Comparison of ENCODE assay signal across 18 cellular contexts in genomic region chr14:54438703-54439102, GRCh38. TPM values are rescaled to one million over a fixed set of nuclear protein-coding genes. Genes with fewer than 3 reads are reported as not detected.
DNase-seq lines count a peak whose midpoint lies in the region; ATAC-seq, FAIRE-seq and TF ChIP-seq lines count a peak whose summit lies in the region.
"Had no signal": no experiment of that assay in that cellular context is flagged by ENCODE, and none has a peak within 500 bp of the region (broad histone marks: within the 10 kb centered on the region; RNA-seq: fewer than 3 reads in every experiment).

No MANE protein-coding gene starts in this region.

- H4K5ac ChIP-seq in H1 (ENCODE audit: insufficient read length, low read depth, low read length), result no peak overlapping the region

- H4K91ac ChIP-seq in H1 (replicated peaks; ENCODE audit: insufficient read length, low read length), result no peak overlapping the region

- DNase-seq in activated T-cell treated with anti-CD3 and anti-CD28 coated beads, Interleukin-2, amount 50 U/mL, for 72 hours, result no peak
- DNase-seq in activated T-cell treated with anti-CD3 and anti-CD28 coated beads, Interleukin-2, amount 50 U/mL, for 4 hours, result no peak
- DNase-seq in OCI-LY7 (ENCODE audit: low spot score) (no peak), H1 (ENCODE audit: low read depth in 1 of 2, low spot score in 2 of 2) (no peak), progenitor cell of endocrine pancreas (ENCODE audit: low spot score, unreplicated experiment) (no peak), brain microvascular endothelial cell (no peak), glomerular visceral epithelial cell (ENCODE audit: extremely low spot score) (no peak)
- DNase-seq in activated naive CD4-positive, alpha-beta T cell treated with anti-CD3 and anti-CD28 coated beads, Interleukin-2, amount 10 ng/mL, durations not matched to agents 7 days and 5 days, result no peak
- DNase-seq: activated CD4-positive, alpha-beta T cell treated with anti-CD3 and anti-CD28 coated beads, Interleukin-2, amount 50 U/mL, for 1 hour; dorsolateral prefrontal cortex; NCI-H1417; NCI-H446 treated with DMSO at 0.1 percent for 48 hours; nucleus accumbens; stimulated activated naive B cell treated with anti-CD40 and anti-IgM and Interleukin-4, amounts not matched to agents 10 μg/mL and 1 μg/mL and 100 μg/mL, for 72 hours; T-cell had no signal

- H3K23me2 ChIP-seq in H1 (ENCODE audit: low read depth, low read length), result no peaks in the 10 kb centered on the region; the same call in 1 of the 2 replicates

- no peak overlapping the region for H2AFZ ChIP-seq in OCI-LY7 (ENCODE audit: low read length)
- H2AFZ ChIP-seq in H1 (ENCODE audit: low read length), result no peak overlapping the region

- H2BK120ac ChIP-seq in H1 (replicated peaks; ENCODE audit: low read depth, low read length), result no peak overlapping the region

- intact Hi-C loops in OCI-LY7 (cut with micrococcal nuclease; ENCODE audit: unreplicated experiment), result no loop called here

- H2BK20ac ChIP-seq in H1 (ENCODE audit: low read length), result no peak overlapping the region

- peak overlapping the region; percentile 25 to 52 for H3K4me3 Mint-ChIP-seq in activated T-cell treated with anti-CD3 and anti-CD28 coated beads, Interleukin-2, amount 50 U/mL, for 72 hours
- no peak overlapping the region for H3K4me3 Mint-ChIP-seq in activated T-cell treated with anti-CD3 and anti-CD28 coated beads, Interleukin-2, amount 50 U/mL, for 4 hours
- H3K4me3 Mint-ChIP-seq in progenitor cell of endocrine pancreas (ENCODE audit: low read depth), result peak overlapping the region; percentile 32
- no peak overlapping the region for H3K4me3 Mint-ChIP-seq in activated naive CD4-positive, alpha-beta T cell treated with anti-CD3 and anti-CD28 coated beads, Interleukin-2, amount 10 ng/mL, durations not matched to agents 7 days and 5 days

- no peak for FAIRE-seq in H1 (lab: Jason Lieb, UNC)
- FAIRE-seq: RCC 7860 had no signal

- TF ChIP-seq POLR2A in H1 (IDR thresholded peaks at IDR 0.05; ENCODE audit: control extremely low read depth in 1 of 2, low read depth in 2 of 2, low read length in 2 of 2), result no peak

- peaks cover 53% of the 10 kb centered on the region for H4K20me1 ChIP-seq in OCI-LY7 (ENCODE audit: insufficient read depth, low read length)
- peaks cover 2% of the 10 kb centered on the region in 2 experiments for H4K20me1 ChIP-seq in H1 (replicated peaks in 1 of 2; ENCODE audit: control insufficient read depth in 1 of 2, insufficient read depth in 2 of 2, low read length in 2 of 2)

- no peak overlapping the region for H3K4ac ChIP-seq in H1 (replicated peaks; ENCODE audit: insufficient read length, low read depth, low read length)

- no peak overlapping the region for H2AK5ac ChIP-seq in H1 (ENCODE audit: low read depth, low read length)

- H3K9me2 ChIP-seq in OCI-LY7 (ENCODE audit: insufficient read depth, low read length), result no peaks in the 10 kb centered on the region

- no peak for TF ChIP-seq EP300 in H1 (IDR thresholded peaks at IDR 0.05; ENCODE audit: borderline replicate concordance in 1 of 2, low read depth in 2 of 2, low read length in 2 of 2)

- H3K14ac ChIP-seq in H1 (ENCODE audit: insufficient read length), result no peak overlapping the region

- TF ChIP-seq CTCF in OCI-LY7 (conservative IDR thresholded peaks at IDR 0.05; ENCODE audit: low read length) (no peak), H1 (IDR thresholded peaks at IDR 0.05; ENCODE audit: control extremely low read depth in 1 of 3, insufficient read depth in 1 of 3, low read depth in 1 of 3, low read length in 3 of 3) (no peak), progenitor cell of endocrine pancreas (IDR thresholded peaks at IDR 0.05; ENCODE audit: unreplicated experiment) (no peak), brain microvascular endothelial cell (IDR thresholded peaks at IDR 0.05; ENCODE audit: low read depth, low read length, missing control alignments) (no peak)

- H3K36me3 Mint-ChIP-seq in activated T-cell treated with anti-CD3 and anti-CD28 coated beads, Interleukin-2, amount 50 U/mL, for 72 hours (ENCODE audit: insufficient read depth in 2 of 2), result peaks cover 3 to 12% of the 10 kb centered on the region in 2 donors
- peaks cover 33% of the 10 kb centered on the region for H3K36me3 Mint-ChIP-seq in activated T-cell treated with anti-CD3 and anti-CD28 coated beads, Interleukin-2, amount 50 U/mL, for 4 hours (ENCODE audit: insufficient read depth)
- H3K36me3 Mint-ChIP-seq in progenitor cell of endocrine pancreas (ENCODE audit: insufficient read depth), result peaks cover 2% of the 10 kb centered on the region
- H3K36me3 Mint-ChIP-seq in activated naive CD4-positive, alpha-beta T cell treated with anti-CD3 and anti-CD28 coated beads, Interleukin-2, amount 10 ng/mL, durations not matched to agents 7 days and 5 days, result peaks cover 33% of the 10 kb centered on the region

- 72% methylated on average over 4 of the region's 4 CpGs; no CpG with 5 or more reads in 1 of the 2 experiments for WGBS in H1 (ENCODE audit: extremely low coverage in 1 of 2, insufficient coverage in 1 of 2, insufficient read length in 1 of 2, insufficient replicate concordance in 2 of 2, low coverage in 1 of 2, low lambda C conversion rate in 2 of 2, missing lambda C conversion rate in 1 of 2), 2 experiments

- no peak overlapping the region for H3K23ac ChIP-seq in H1 (ENCODE audit: insufficient read length)

- H3K27ac ChIP-seq in OCI-LY7 (ENCODE audit: low read depth, low read length, poor library complexity, severe bottlenecking) (no peak overlapping the region), H1 (ENCODE audit: low read depth, low read length) (no peak overlapping the region), brain microvascular endothelial cell (no peak overlapping the region)
- H3K27ac ChIP-seq: ascending aorta, dorsolateral prefrontal cortex, vagina had no signal

- H4K8ac ChIP-seq in H1 (ENCODE audit: extremely low read depth, insufficient read depth, low read length), result no peak overlapping the region

- no peak overlapping the region for H2BK5ac ChIP-seq in H1 (ENCODE audit: low read depth, low read length)

- in situ Hi-C loops in brain microvascular endothelial cell (cut with HindIII; ENCODE audit: low pct_ligation_motif_present, low sequenced_read_pairs), result no loop called here

- H3K9me3 ChIP-seq in OCI-LY7 (ENCODE audit: low read length) (no peaks in the 10 kb centered on the region), H1 (ENCODE audit: insufficient read depth in 2 of 2, low read depth in 1 of 2, low read length in 1 of 2) (no peaks in the 10 kb centered on the region)
- H3K9me3 ChIP-seq: ascending aorta, vagina had no signal

- CTCF ChIA-PET in OCI-LY7 (lab: Charles Lee; ENCODE audit: unreplicated experiment), result no interaction called here
- CTCF ChIA-PET in H1 (lab: Charles Lee; ENCODE audit: partially characterized antibody), result interaction anchor here (0.7 to 2.5 kb wide), 6 partner anchors 15 to 274 kb away, joined by 3 to 7 read pairs (median 4); partner anchors contain the start of gene CDKN3
- CTCF ChIA-PET in activated naive CD4-positive, alpha-beta T cell treated with anti-CD3 and anti-CD28 coated beads, Interleukin-2, amount 10 ng/mL, durations not matched to agents 7 days and 5 days (lab: Charles Lee), result no interaction called here

- H3K36me3 ChIP-seq in OCI-LY7 (ENCODE audit: insufficient read depth, low read length) (peaks cover 58% of the 10 kb centered on the region), H1 (ENCODE audit: control insufficient read depth in 2 of 4, insufficient read depth in 4 of 4, low read length in 3 of 4) (peaks cover 0 to 3% (median 0%) of the 10 kb centered on the region in 4 experiments; a peak in 1 of 8 replicates), brain microvascular endothelial cell (replicated peaks) (no peaks in the 10 kb centered on the region)
- H3K36me3 ChIP-seq: ascending aorta, vagina had no signal

- H3K4me1 ChIP-seq in OCI-LY7 (ENCODE audit: insufficient read depth, low read length, poor library complexity, severe bottlenecking) (peaks cover 72% of the 10 kb centered on the region), H1 (replicated peaks in 1 of 4; ENCODE audit: control insufficient read depth in 3 of 4, insufficient read depth in 4 of 4, low read length in 3 of 4) (peaks cover 0 to 9% (median 6%) of the 10 kb centered on the region in 4 experiments; a peak in 5 of 7 replicates)

- POLR2A ChIA-PET in OCI-LY7 (lab: Charles Lee), result interaction anchor here (0.9 to 2.9 kb wide), 6 partner anchors 15 to 606 kb away, joined by 3 to 14 read pairs (median 6); partner anchors contain the start of gene CDKN3
- POLR2A ChIA-PET in H1 (lab: Charles Lee; ENCODE audit: partially characterized antibody), result interaction anchor here (0.9 to 1.8 kb wide), 3 partner anchors 10 to 76 kb away, joined by 3 to 5 read pairs (median 5); no protein-coding TSS in a partner anchor

- no peak for ATAC-seq in activated T-cell treated with anti-CD3 and anti-CD28 coated beads, Interleukin-2, amount 50 U/mL, for 72 hours (replicated peaks in 1 of 2)
- ATAC-seq in activated T-cell treated with anti-CD3 and anti-CD28 coated beads, Interleukin-2, amount 50 U/mL, for 4 hours, result no peak
- ATAC-seq: stimulated activated naive B cell treated with anti-CD40 and anti-IgM and Interleukin-4, amounts not matched to agents 10 μg/mL and 1 μg/mL and 100 μg/mL, for 72 hours; T-cell had no signal

- no peak overlapping the region for H2BK15ac ChIP-seq in H1 (ENCODE audit: low read length)

- H3K4me2 ChIP-seq in OCI-LY7 (ENCODE audit: low read length) (peak overlapping the region; percentile 91), H1 (ENCODE audit: insufficient read depth in 1 of 2, low read depth in 2 of 2, low read length in 2 of 2) (peak overlapping the region; percentile 12 to 49; a peak in 3 of 4 replicates)

- H3K18ac ChIP-seq in H1 (ENCODE audit: extremely low read depth, low read length), result no peak overlapping the region

- H3K9ac ChIP-seq in H1 (replicated peaks in 1 of 4; ENCODE audit: extremely low read depth in 1 of 4, low read depth in 3 of 4, low read length in 3 of 4), result no peak overlapping the region

- H3K79me2 ChIP-seq in OCI-LY7 (ENCODE audit: insufficient read depth, low read depth, low read length), result peaks cover 71% of the 10 kb centered on the region
- peaks cover 31 to 70% of the 10 kb centered on the region in 2 experiments for H3K79me2 ChIP-seq in H1 (ENCODE audit: control insufficient read depth in 1 of 2, insufficient read depth in 2 of 2, low read length in 2 of 2)

- H2BK12ac ChIP-seq in H1 (ENCODE audit: low read depth, low read length), result no peak overlapping the region

- BruUV-seq in OCI-LY7 (replicated peaks; lab: Mats Ljungman, UMichigan), result no TSS peak

- no peaks in the 10 kb centered on the region for H3K27me3 Mint-ChIP-seq in activated T-cell treated with anti-CD3 and anti-CD28 coated beads, Interleukin-2, amount 50 U/mL, for 72 hours (ENCODE audit: low read depth)
- no peaks in the 10 kb centered on the region for H3K27me3 Mint-ChIP-seq in activated T-cell treated with anti-CD3 and anti-CD28 coated beads, Interleukin-2, amount 50 U/mL, for 4 hours (ENCODE audit: low read depth)
- H3K27me3 Mint-ChIP-seq in progenitor cell of endocrine pancreas, result no peaks in the 10 kb centered on the region
- H3K27me3 Mint-ChIP-seq in activated naive CD4-positive, alpha-beta T cell treated with anti-CD3 and anti-CD28 coated beads, Interleukin-2, amount 10 ng/mL, durations not matched to agents 7 days and 5 days, result no peaks in the 10 kb centered on the region
- H3K27me3 Mint-ChIP-seq: stimulated activated naive B cell treated with anti-CD40 and anti-IgM and Interleukin-4, amounts not matched to agents 10 μg/mL and 1 μg/mL and 100 μg/mL, for 72 hours; T-cell had no signal

- H3K27me3 ChIP-seq in H1 (replicated peaks in 1 of 4; ENCODE audit: control insufficient read depth in 3 of 4, extremely low read depth in 1 of 4, insufficient read depth in 3 of 4, low read length in 3 of 4) (no peaks in the 10 kb centered on the region), brain microvascular endothelial cell (replicated peaks) (no peaks in the 10 kb centered on the region)
- H3K27me3 ChIP-seq: ascending aorta, dorsolateral prefrontal cortex, vagina had no signal

- H3K79me1 ChIP-seq in H1 (ENCODE audit: low read depth, low read length), result peaks cover 5% of the 10 kb centered on the region

- peaks cover 80% of the 10 kb centered on the region for H3K4me1 Mint-ChIP-seq in activated T-cell treated with anti-CD3 and anti-CD28 coated beads, Interleukin-2, amount 50 U/mL, for 72 hours (ENCODE audit: low read depth)
- peaks cover 70% of the 10 kb centered on the region for H3K4me1 Mint-ChIP-seq in activated T-cell treated with anti-CD3 and anti-CD28 coated beads, Interleukin-2, amount 50 U/mL, for 4 hours (ENCODE audit: low read depth)
- peaks cover 20% of the 10 kb centered on the region for H3K4me1 Mint-ChIP-seq in progenitor cell of endocrine pancreas (ENCODE audit: low read depth)
- peaks cover 61% of the 10 kb centered on the region for H3K4me1 Mint-ChIP-seq in activated naive CD4-positive, alpha-beta T cell treated with anti-CD3 and anti-CD28 coated beads, Interleukin-2, amount 10 ng/mL, durations not matched to agents 7 days and 5 days

- peak overlapping the region; percentile 86 for H3K4me3 ChIP-seq in OCI-LY7 (ENCODE audit: low read depth, low read length, poor library complexity, severe bottlenecking)
- peak overlapping the region in 1 of 4 experiments; percentile 29; a peak in 1 of 8 replicates for H3K4me3 ChIP-seq in H1 (ENCODE audit: extremely low read depth in 1 of 4, insufficient read depth in 2 of 4, low read depth in 3 of 4, low read length in 4 of 4)
- H3K4me3 ChIP-seq in brain microvascular endothelial cell (ENCODE audit: low read depth, low read length), result no peak overlapping the region
- H3K4me3 ChIP-seq: vagina had no signal

- no peaks in the 10 kb centered on the region for H3K9me3 Mint-ChIP-seq in activated T-cell treated with anti-CD3 and anti-CD28 coated beads, Interleukin-2, amount 50 U/mL, for 72 hours
- H3K9me3 Mint-ChIP-seq in activated T-cell treated with anti-CD3 and anti-CD28 coated beads, Interleukin-2, amount 50 U/mL, for 4 hours, result no peaks in the 10 kb centered on the region
- H3K9me3 Mint-ChIP-seq in progenitor cell of endocrine pancreas (ENCODE audit: low read depth), result no peaks in the 10 kb centered on the region
- H3K9me3 Mint-ChIP-seq in activated naive CD4-positive, alpha-beta T cell treated with anti-CD3 and anti-CD28 coated beads, Interleukin-2, amount 10 ng/mL, durations not matched to agents 7 days and 5 days, result no peaks in the 10 kb centered on the region
- H3K9me3 Mint-ChIP-seq: stimulated activated naive B cell treated with anti-CD40 and anti-IgM and Interleukin-4, amounts not matched to agents 10 μg/mL and 1 μg/mL and 100 μg/mL, for 72 hours; T-cell had no signal

- TF ChIP-seq RAD21 in H1 (IDR thresholded peaks at IDR 0.05 in 1 of 2, conservative IDR thresholded peaks at IDR 0.05 in 1 of 2; ENCODE audit: low read depth in 2 of 2, low read length in 2 of 2), result no peak

- H3K27ac Mint-ChIP-seq in activated T-cell treated with anti-CD3 and anti-CD28 coated beads, Interleukin-2, amount 50 U/mL, for 72 hours, result no peak overlapping the region
- H3K27ac Mint-ChIP-seq in progenitor cell of endocrine pancreas, result peak overlapping the region; percentile 59
- H3K27ac Mint-ChIP-seq in activated naive CD4-positive, alpha-beta T cell treated with anti-CD3 and anti-CD28 coated beads, Interleukin-2, amount 10 ng/mL, durations not matched to agents 7 days and 5 days, result no peak overlapping the region
- H3K27ac Mint-ChIP-seq: stimulated activated naive B cell treated with anti-CD40 and anti-IgM and Interleukin-4, amounts not matched to agents 10 μg/mL and 1 μg/mL and 100 μg/mL, for 72 hours; T-cell had no signal

- H3K56ac ChIP-seq in H1 (replicated peaks; ENCODE audit: insufficient read length, low read depth, low read length), result no peak overlapping the region

RNA-seq across cellular contexts. Expression of gene CNIH1, which starts 2.5 kb away (rescaled TPM):
- total RNA-seq in activated T-cell treated with anti-CD3 and anti-CD28 coated beads, Interleukin-2, amount 50 U/mL, for 72 hours, result 10 to 100 TPM; 86.7 to 92.2 TPM
- 10 to 100 TPM; 77.4 to 87.8 (median 81.6) TPM for total RNA-seq in activated T-cell treated with anti-CD3 and anti-CD28 coated beads, Interleukin-2, amount 50 U/mL, for 4 hours
- 18.7 and 29.7 TPM in 2 replicates for total RNA-seq in OCI-LY7 (2014; rRNA removed; shearing (Covaris generic))
- total RNA-seq in OCI-LY7 (2022) (96.6 and 109 TPM in 2 replicates), progenitor cell of endocrine pancreas (106 and 111 TPM in 2 replicates)
- 118 and 119 TPM in 2 replicates for total RNA-seq in H1 (2021; fragmentation: NEBNext Ultra II Directional; extraction: Animal tissue kit (Norgen Biotek cat#: 25700))
- 234 and 333 TPM in 2 replicates for polyA plus RNA-seq in H1 (2011; rRNA removed)
- polyA plus RNA-seq in H1 (2011; cell fraction: cytosol; rRNA removed), result 230 TPM
- polyA plus RNA-seq in H1 (2011; cell fraction: nucleus; rRNA removed), result 84.1 TPM
- 91.6 to 126 TPM (median 105 TPM) in 4 replicates for polyA plus RNA-seq in H1 (2012, experiment 1 of 2)
- 33.4 TPM for polyA plus RNA-seq in H1 (2012, experiment 2 of 2)
- polyA plus RNA-seq in H1 (2013, experiment 1 of 2), result 170 TPM
- 202 TPM for polyA plus RNA-seq in H1 (2013, experiment 2 of 2)
- 240 and 302 TPM in 2 replicates for polyA minus RNA-seq in H1 (2011; rRNA and poly(A)+ RNA removed)
- polyA minus RNA-seq in H1 (2011; cell fraction: cytosol; rRNA and poly(A)+ RNA removed), result 110 TPM
- polyA minus RNA-seq in H1 (2011; cell fraction: nucleus; rRNA and poly(A)+ RNA removed), result 76.1 TPM

RNA-seq across cellular contexts. Expression of gene CDKN3, which starts 41.9 kb away (rescaled TPM):
- 100 to 1,000 TPM in 1 of 2 donors, 10 to 100 TPM in 1; 92.0 to 121 TPM for total RNA-seq in activated T-cell treated with anti-CD3 and anti-CD28 coated beads, Interleukin-2, amount 50 U/mL, for 72 hours
- total RNA-seq in activated T-cell treated with anti-CD3 and anti-CD28 coated beads, Interleukin-2, amount 50 U/mL, for 4 hours, result 10 to 100 TPM in 1 of 3 donors, 1 to 10 TPM in 2; 9.0 to 10.5 (median 9.8) TPM
- total RNA-seq in OCI-LY7 (2014; rRNA removed; shearing (Covaris generic)), result 134 and 150 TPM in 2 replicates
- 157 and 189 TPM in 2 replicates for total RNA-seq in OCI-LY7 (2022)
- total RNA-seq in H1 (2021; fragmentation: NEBNext Ultra II Directional; extraction: Animal tissue kit (Norgen Biotek cat#: 25700)), result 41.5 and 48.3 TPM in 2 replicates
- 25.4 and 43.5 TPM in 2 replicates for polyA plus RNA-seq in H1 (2011; rRNA removed)
- polyA plus RNA-seq in H1 (2011; cell fraction: cytosol; rRNA removed), result 45.7 TPM
- 10.7 TPM for polyA plus RNA-seq in H1 (2011; cell fraction: nucleus; rRNA removed)
- polyA plus RNA-seq in H1 (2012, experiment 1 of 2), result 26.3 to 34.7 TPM (median 32.0 TPM) in 4 replicates
- polyA plus RNA-seq in H1 (2012, experiment 2 of 2), result 15.1 TPM
- polyA plus RNA-seq in H1 (2013, experiment 1 of 2), result 96.1 TPM
- polyA plus RNA-seq in H1 (2013, experiment 2 of 2), result 92.4 TPM
- 16.3 and 28.1 TPM in 2 replicates for polyA minus RNA-seq in H1 (2011; rRNA and poly(A)+ RNA removed)
- 16.1 TPM for polyA minus RNA-seq in H1 (2011; cell fraction: cytosol; rRNA and poly(A)+ RNA removed)
- 16.6 TPM for polyA minus RNA-seq in H1 (2011; cell fraction: nucleus; rRNA and poly(A)+ RNA removed)
- total RNA-seq in progenitor cell of endocrine pancreas, result 20.2 and 20.5 TPM in 2 replicates
- total RNA-seq: ascending aorta had no signal

RNA-seq across cellular contexts. Expression of gene GMFB, which starts 50.1 kb away (rescaled TPM):
- total RNA-seq in activated T-cell treated with anti-CD3 and anti-CD28 coated beads, Interleukin-2, amount 50 U/mL, for 72 hours, result 10 to 100 TPM; 29.9 to 34.4 TPM
- total RNA-seq in activated T-cell treated with anti-CD3 and anti-CD28 coated beads, Interleukin-2, amount 50 U/mL, for 4 hours, result 10 to 100 TPM; 62.4 to 70.6 (median 67.8) TPM
- total RNA-seq in OCI-LY7 (2014; rRNA removed; shearing (Covaris generic)), result 45.7 and 61.3 TPM in 2 replicates
- total RNA-seq in OCI-LY7 (2022) (81.7 and 82.2 TPM in 2 replicates), progenitor cell of endocrine pancreas (47.6 and 57.5 TPM in 2 replicates)
- 75.9 and 77.3 TPM in 2 replicates for total RNA-seq in H1 (2021; fragmentation: NEBNext Ultra II Directional; extraction: Animal tissue kit (Norgen Biotek cat#: 25700))
- 9.9 and 17.9 TPM in 2 replicates for polyA plus RNA-seq in H1 (2011; rRNA removed)
- polyA plus RNA-seq in H1 (2011; cell fraction: cytosol; rRNA removed), result 26.0 TPM
- polyA plus RNA-seq in H1 (2011; cell fraction: nucleus; rRNA removed), result 2.4 TPM
- polyA plus RNA-seq in H1 (2012, experiment 1 of 2), result 22.0 to 46.5 TPM (median 32.2 TPM) in 4 replicates
- 6.7 TPM for polyA plus RNA-seq in H1 (2012, experiment 2 of 2)
- polyA plus RNA-seq in H1 (2013, experiment 1 of 2), result 40.3 TPM
- 37.4 TPM for polyA plus RNA-seq in H1 (2013, experiment 2 of 2)
- 18.3 and 23.5 TPM in 2 replicates for polyA minus RNA-seq in H1 (2011; rRNA and poly(A)+ RNA removed)
- polyA minus RNA-seq in H1 (2011; cell fraction: cytosol; rRNA and poly(A)+ RNA removed), result 14.8 TPM
- 26.6 TPM for polyA minus RNA-seq in H1 (2011; cell fraction: nucleus; rRNA and poly(A)+ RNA removed)

Comparison
In these comparisons a context has a peak if more than half of its experiments do, and no peak if none do; other contexts are left out.
1. H3K4me3 Mint-ChIP-seq: peak in activated T-cell treated with anti-CD3 and anti-CD28 coated beads, Interleukin-2, amount 50 U/mL, for 72 hours (2 of 2) and progenitor cell of endocrine pancreas (single experiment); none in activated T-cell treated with anti-CD3 and anti-CD28 coated beads, Interleukin-2, amount 50 U/mL, for 4 hours (single experiment) and activated naive CD4-positive, alpha-beta T cell treated with anti-CD3 and anti-CD28 coated beads, Interleukin-2, amount 10 ng/mL, durations not matched to agents 7 days and 5 days (single experiment).